In the genomic region with DNA sequence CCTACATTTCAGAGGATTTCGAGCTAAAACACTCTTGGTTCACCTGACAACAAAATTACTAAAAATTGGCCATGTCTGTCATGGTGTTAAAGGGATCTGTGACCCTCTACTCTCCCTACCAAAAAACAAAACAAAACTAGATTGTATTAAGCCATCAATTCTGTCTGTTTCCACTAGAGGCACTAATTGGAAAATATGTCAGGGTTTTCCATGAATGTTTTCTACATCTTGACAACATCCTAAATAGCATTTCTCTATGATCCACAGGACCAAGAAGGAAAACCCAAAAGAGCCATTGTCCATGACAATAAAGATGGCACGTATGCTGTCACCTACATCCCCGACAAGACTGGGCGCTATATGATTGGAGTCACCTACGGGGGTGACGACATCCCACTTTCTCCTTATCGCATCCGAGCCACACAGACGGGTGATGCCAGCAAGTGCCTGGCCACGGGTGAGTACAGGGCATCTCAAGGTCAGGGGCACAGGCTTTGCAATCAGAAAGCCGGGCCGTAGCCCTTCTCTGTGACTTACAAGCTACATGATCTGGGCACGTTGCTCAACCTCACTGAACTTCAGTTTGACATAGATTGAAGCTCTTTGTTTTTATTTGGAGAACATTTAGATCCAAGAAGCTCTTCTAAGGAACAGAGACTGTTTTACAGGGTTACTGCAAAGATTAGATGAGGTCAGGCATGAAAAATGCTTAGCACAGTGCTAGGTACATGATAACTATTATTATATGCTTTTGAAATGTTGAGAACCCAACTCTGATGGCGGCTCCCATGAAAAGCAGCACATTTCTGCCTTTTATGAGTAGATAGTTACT, we compare ENCODE assay signal across 12 cellular contexts.
DNase-seq lines count a peak whose midpoint lies in the region; ATAC-seq and TF ChIP-seq lines count a peak whose summit lies in the region.
"Had no signal": no experiment of that assay in that cellular context is flagged by ENCODE, and none has a peak within 500 bp of the region (broad histone marks: within the 10 kb centered on the region; RNA-seq: fewer than 3 reads in every experiment).

No MANE protein-coding gene starts in this region.

- H3K27ac ChIP-seq in Karpas-422 (ENCODE audit: low read length), result no peak overlapping the region

- peaks cover 2% of the 10 kb centered on the region for H3K4me1 Mint-ChIP-seq in memory B cell

- no peak overlapping the region for H3K9ac ChIP-seq in Karpas-422 (ENCODE audit: low read length)

- H3K27ac Mint-ChIP-seq in memory B cell, result peak overlapping the region; percentile 50
- H3K27ac Mint-ChIP-seq: activated naive CD8-positive, alpha-beta T cell; stimulated activated naive CD8-positive, alpha-beta T cell treated with anti-CD3 and anti-CD28 coated beads, Interleukin-15, Interleukin-2, amounts not matched to agents 100 ng/mL and 50 ng/mL, for 24 hours had no signal

- H4K20me1 ChIP-seq in Karpas-422 (ENCODE audit: insufficient read depth, low read depth, low read length), result no peaks in the 10 kb centered on the region

- H3K9me3 ChIP-seq in BE2C (no peaks in the 10 kb centered on the region), Karpas-422 (ENCODE audit: low read length) (no peaks in the 10 kb centered on the region)

- H3K4me2 ChIP-seq in Karpas-422 (ENCODE audit: low read depth, low read length, poor library complexity, severe bottlenecking), result no peak overlapping the region

- no peak for ATAC-seq in memory B cell (ENCODE audit: low read depth)
- no peak for ATAC-seq in HG02973 (IDR thresholded peaks at IDR 0.05; ENCODE audit: unreplicated experiment)

- H3K9me3 Mint-ChIP-seq in memory B cell, result peaks cover 2% of the 10 kb centered on the region
- H3K9me3 Mint-ChIP-seq: stimulated activated naive CD8-positive, alpha-beta T cell treated with anti-CD3 and anti-CD28 coated beads, Interleukin-15, Interleukin-2, amounts not matched to agents 100 ng/mL and 50 ng/mL, for 24 hours had no signal

- no peaks in the 10 kb centered on the region for H3K79me2 ChIP-seq in Karpas-422 (ENCODE audit: low read length)

- H2AFZ ChIP-seq in Karpas-422 (ENCODE audit: low read length), result no peak overlapping the region

- no peaks in the 10 kb centered on the region for H3K27me3 Mint-ChIP-seq in memory B cell
- H3K27me3 Mint-ChIP-seq: activated naive CD8-positive, alpha-beta T cell; stimulated activated naive CD8-positive, alpha-beta T cell treated with anti-CD3 and anti-CD28 coated beads, Interleukin-15, Interleukin-2, amounts not matched to agents 100 ng/mL and 50 ng/mL, for 24 hours had no signal

- H3K27me3 ChIP-seq in BE2C, result no peaks in the 10 kb centered on the region
- no peaks in the 10 kb centered on the region for H3K27me3 ChIP-seq in Karpas-422 (ENCODE audit: low read length)

- no peak for DNase-seq in BE2C
- peak in 1 of 2 donors; percentile 15 for DNase-seq in cardiac fibroblast (ENCODE audit: low read depth in 2 of 2)
- DNase-seq in memory B cell (ENCODE audit: low spot score in 2 of 2), result no peak
- no peak for DNase-seq in AG20443 (ENCODE audit: low spot score)
- no peak for DNase-seq in Karpas-422
- no peak for DNase-seq in T-helper 9 cell
- DNase-seq: activated CD4-positive, CD25-positive, alpha-beta regulatory T cell treated with anti-CD3 and anti-CD28 coated beads, Interleukin-2, amount 50 U/mL, for 72 hours; NCI-H1417 treated with DMSO at 0.1 percent for 48 hours had no signal

- no peaks in the 10 kb centered on the region for H3K9me2 ChIP-seq in Karpas-422 (replicated peaks; ENCODE audit: insufficient read depth, low read length)

- H3K4me3 ChIP-seq in BE2C (ENCODE audit: low read depth, low read length), result no peak overlapping the region
- H3K4me3 ChIP-seq in cardiac fibroblast (replicated peaks in 1 of 2; ENCODE audit: low read depth in 2 of 2, low read length in 2 of 2), result no peak overlapping the region
- no peak overlapping the region for H3K4me3 ChIP-seq in Karpas-422 (ENCODE audit: low read length)

- H3K36me3 Mint-ChIP-seq in memory B cell, result peaks cover 50% of the 10 kb centered on the region

- H3K36me3 ChIP-seq in BE2C, result no peaks in the 10 kb centered on the region; the same call in 1 of the 2 replicates
- no peaks in the 10 kb centered on the region for H3K36me3 ChIP-seq in Karpas-422 (ENCODE audit: insufficient read depth, low read length)

- H3K4me1 ChIP-seq in BE2C (no peaks in the 10 kb centered on the region), Karpas-422 (ENCODE audit: low read length) (no peaks in the 10 kb centered on the region)

- H3K4me3 Mint-ChIP-seq in memory B cell, result no peak overlapping the region
- H3K4me3 Mint-ChIP-seq: activated naive CD8-positive, alpha-beta T cell; stimulated activated naive CD8-positive, alpha-beta T cell treated with anti-CD3 and anti-CD28 coated beads, Interleukin-15, Interleukin-2, amounts not matched to agents 100 ng/mL and 50 ng/mL, for 24 hours had no signal

- TF ChIP-seq CTCF in BE2C (IDR thresholded peaks at IDR 0.05; ENCODE audit: low read depth, low read length), result peak; percentile 21; the same call in 1 of the 2 replicates
- TF ChIP-seq CTCF in LNCAP (IDR thresholded peaks at IDR 0.05), result peak; percentile 53
- TF ChIP-seq CTCF in cardiac fibroblast (IDR thresholded peaks at IDR 0.05; ENCODE audit: low read depth, low read length), result peak; percentile 31
